Comparison of ENCODE assay signal across 1 cellular context in genomic region chr14:76151398-76152332, GRCh38.
A peak's percentile ranks its signal among the peaks of the same experiment; 100 is the strongest.
TF ChIP-seq lines count a peak whose summit lies in the region.

GPATCH2L (plus strand) TSS chr14:76151922; CDS start chr14:76154364, 2,442 bp downstream.

TF ChIP-seq in GM12878, 131 proteins besides CTCF, POLR2A, EP300 and RAD21 (continued from another document and continues in another):
- TF ChIP-seq SPI1 (IDR thresholded peaks at IDR 0.05; ENCODE audit: borderline replicate concordance, insufficient read depth, low read depth, low read length): peak; percentile 70; the same call in 1 of the 2 replicates
- no peak for TF ChIP-seq RFX5 (IDR thresholded peaks at IDR 0.05; ENCODE audit: low read depth, low read length)
- peak; percentile 56; the same call in 1 of the 2 replicates for TF ChIP-seq NR2F1 (conservative IDR thresholded peaks at IDR 0.05)
- peak; percentile 72 for TF ChIP-seq SP1 (IDR thresholded peaks at IDR 0.05; ENCODE audit: low read depth, low read length)
- no peak for TF ChIP-seq ZBTB11 (CRISPR knock-in tag; IDR thresholded peaks at IDR 0.05)
- no peak for TF ChIP-seq EED (IDR thresholded peaks at IDR 0.05; ENCODE audit: low read depth)
- TF ChIP-seq, protein P1, sequence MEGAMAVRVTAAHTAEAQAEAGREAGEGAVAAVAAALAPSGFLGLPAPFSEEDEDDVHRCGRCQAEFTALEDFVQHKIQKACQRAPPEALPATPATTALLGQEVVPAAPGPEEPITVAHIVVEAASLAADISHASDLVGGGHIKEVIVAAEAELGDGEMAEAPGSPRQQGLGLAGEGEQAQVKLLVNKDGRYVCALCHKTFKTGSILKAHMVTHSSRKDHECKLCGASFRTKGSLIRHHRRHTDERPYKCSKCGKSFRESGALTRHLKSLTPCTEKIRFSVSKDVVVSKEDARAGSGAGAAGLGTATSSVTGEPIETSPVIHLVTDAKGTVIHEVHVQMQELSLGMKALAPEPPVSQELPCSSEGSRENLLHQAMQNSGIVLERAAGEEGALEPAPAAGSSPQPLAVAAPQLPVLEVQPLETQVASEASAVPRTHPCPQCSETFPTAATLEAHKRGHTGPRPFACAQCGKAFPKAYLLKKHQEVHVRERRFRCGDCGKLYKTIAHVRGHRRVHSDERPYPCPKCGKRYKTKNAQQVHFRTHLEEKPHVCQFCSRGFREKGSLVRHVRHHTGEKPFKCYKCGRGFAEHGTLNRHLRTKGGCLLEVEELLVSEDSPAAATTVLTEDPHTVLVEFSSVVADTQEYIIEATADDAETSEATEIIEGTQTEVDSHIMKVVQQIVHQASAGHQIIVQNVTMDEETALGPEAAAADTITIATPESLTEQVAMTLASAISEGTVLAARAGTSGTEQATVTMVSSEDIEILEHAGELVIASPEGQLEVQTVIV (IDR thresholded peaks at IDR 0.05; ENCODE audit: borderline replicate concordance, partially characterized antibody): no peak
- TF ChIP-seq MYB (IDR thresholded peaks at IDR 0.05; ENCODE audit: borderline replicate concordance, low read depth, low read length): peak; percentile 38; the same call in 1 of the 2 replicates
- no peak for TF ChIP-seq ZNF274 (IDR thresholded peaks at IDR 0.05; ENCODE audit: insufficient read depth, insufficient read length)
- no peak; a peak in 1 of 4 replicates for TF ChIP-seq ETV6 (conservative IDR thresholded peaks at IDR 0.05 in 1 of 2, IDR thresholded peaks at IDR 0.05 in 1 of 2; ENCODE audit: borderline replicate concordance in 1 of 2, low read depth in 1 of 2)
- TF ChIP-seq TBL1XR1 (IDR thresholded peaks at IDR 0.05; ENCODE audit: low read depth, low read length): 0 out of 2 replicates have a peak, but pooled peaks have one; percentile 27
- TF ChIP-seq SREBF2 (IDR thresholded peaks at IDR 0.05; ENCODE audit: low read length): no peak
- TF ChIP-seq, protein P2, sequence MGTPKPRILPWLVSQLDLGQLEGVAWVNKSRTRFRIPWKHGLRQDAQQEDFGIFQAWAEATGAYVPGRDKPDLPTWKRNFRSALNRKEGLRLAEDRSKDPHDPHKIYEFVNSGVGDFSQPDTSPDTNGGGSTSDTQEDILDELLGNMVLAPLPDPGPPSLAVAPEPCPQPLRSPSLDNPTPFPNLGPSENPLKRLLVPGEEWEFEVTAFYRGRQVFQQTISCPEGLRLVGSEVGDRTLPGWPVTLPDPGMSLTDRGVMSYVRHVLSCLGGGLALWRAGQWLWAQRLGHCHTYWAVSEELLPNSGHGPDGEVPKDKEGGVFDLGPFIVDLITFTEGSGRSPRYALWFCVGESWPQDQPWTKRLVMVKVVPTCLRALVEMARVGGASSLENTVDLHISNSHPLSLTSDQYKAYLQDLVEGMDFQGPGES (IDR thresholded peaks at IDR 0.05): no peak
- no peak; a peak in 1 of 4 replicates for TF ChIP-seq BHLHE40 (IDR thresholded peaks at IDR 0.05; ENCODE audit: borderline replicate concordance in 1 of 2, low read depth in 2 of 2, low read length in 1 of 2)
- no peak for TF ChIP-seq MEF2A (IDR thresholded peaks at IDR 0.05; ENCODE audit: insufficient read depth, low read depth, low read length)
- peak; percentile 36; the same call in 1 of the 2 replicates for TF ChIP-seq POLR2AphosphoS2 (IDR thresholded peaks at IDR 0.05; ENCODE audit: low read depth, low read length)
- TF ChIP-seq KDM1A (IDR thresholded peaks at IDR 0.05; ENCODE audit: borderline replicate concordance): no peak
- no peak for TF ChIP-seq BRCA1 (IDR thresholded peaks at IDR 0.05; ENCODE audit: low read depth, low read length)
- peak; percentile 91 for TF ChIP-seq POLR2AphosphoS5 (IDR thresholded peaks at IDR 0.05; ENCODE audit: low read length)
- no peak; a peak in 2 of 4 replicates for TF ChIP-seq IKZF2 (IDR thresholded peaks at IDR 0.05)
- TF ChIP-seq SMARCA5 (IDR thresholded peaks at IDR 0.05): no peak
- no peak for TF ChIP-seq YBX1 (IDR thresholded peaks at IDR 0.05)
- TF ChIP-seq EGR1 (IDR thresholded peaks at IDR 0.05; ENCODE audit: borderline replicate concordance in 1 of 2, low read depth in 2 of 2, low read length in 2 of 2): 0 out of 3 replicates have a peak, but pooled peaks of 1 of the 2 experiments have one; percentile 10
- TF ChIP-seq NKRF (conservative IDR thresholded peaks at IDR 0.05): peak; percentile 85
- peak; percentile 55 for TF ChIP-seq RELA (IDR thresholded peaks at IDR 0.05; ENCODE audit: borderline replicate concordance, partially characterized antibody)
- TF ChIP-seq RAD51 (IDR thresholded peaks at IDR 0.05): no peak
- TF ChIP-seq REST (IDR thresholded peaks at IDR 0.05; ENCODE audit: low read depth, low read length): 0 out of 2 replicates have a peak, but pooled peaks have one; percentile 27
- TF ChIP-seq ZBED1 (IDR thresholded peaks at IDR 0.05; ENCODE audit: borderline replicate concordance): no peak
- TF ChIP-seq STAT3 (IDR thresholded peaks at IDR 0.05; ENCODE audit: low read depth, low read length): no peak
- 0 out of 2 replicates have a peak, but pooled peaks have one; percentile 20 for TF ChIP-seq CHD2 (IDR thresholded peaks at IDR 0.05; ENCODE audit: borderline replicate concordance, low read depth, low read length)
- TF ChIP-seq CBFB (IDR thresholded peaks at IDR 0.05; ENCODE audit: low read depth): 0 out of 2 replicates have a peak, but pooled peaks have one; percentile 18
- peak; percentile 74 for TF ChIP-seq PML (IDR thresholded peaks at IDR 0.05; ENCODE audit: low read length)
- TF ChIP-seq, protein P3, sequence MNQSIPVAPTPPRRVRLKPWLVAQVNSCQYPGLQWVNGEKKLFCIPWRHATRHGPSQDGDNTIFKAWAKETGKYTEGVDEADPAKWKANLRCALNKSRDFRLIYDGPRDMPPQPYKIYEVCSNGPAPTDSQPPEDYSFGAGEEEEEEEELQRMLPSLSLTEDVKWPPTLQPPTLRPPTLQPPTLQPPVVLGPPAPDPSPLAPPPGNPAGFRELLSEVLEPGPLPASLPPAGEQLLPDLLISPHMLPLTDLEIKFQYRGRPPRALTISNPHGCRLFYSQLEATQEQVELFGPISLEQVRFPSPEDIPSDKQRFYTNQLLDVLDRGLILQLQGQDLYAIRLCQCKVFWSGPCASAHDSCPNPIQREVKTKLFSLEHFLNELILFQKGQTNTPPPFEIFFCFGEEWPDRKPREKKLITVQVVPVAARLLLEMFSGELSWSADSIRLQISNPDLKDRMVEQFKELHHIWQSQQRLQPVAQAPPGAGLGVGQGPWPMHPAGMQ (IDR thresholded peaks at IDR 0.05; ENCODE audit: borderline replicate concordance): no peak
- TF ChIP-seq SREBF1 (IDR thresholded peaks at IDR 0.05; ENCODE audit: low read length): no peak
- no peak for TF ChIP-seq USF2 (IDR thresholded peaks at IDR 0.05; ENCODE audit: borderline replicate concordance, low read depth, low read length)
- peak; percentile 85 for TF ChIP-seq CREB1 (IDR thresholded peaks at IDR 0.05; ENCODE audit: low read depth)
- no peak for TF ChIP-seq TARDBP (IDR thresholded peaks at IDR 0.05; ENCODE audit: borderline replicate concordance)
- peak; percentile 15; the same call in 1 of the 2 replicates for TF ChIP-seq BACH1 (IDR thresholded peaks at IDR 0.05; ENCODE audit: borderline replicate concordance)
- TF ChIP-seq, protein P4, sequence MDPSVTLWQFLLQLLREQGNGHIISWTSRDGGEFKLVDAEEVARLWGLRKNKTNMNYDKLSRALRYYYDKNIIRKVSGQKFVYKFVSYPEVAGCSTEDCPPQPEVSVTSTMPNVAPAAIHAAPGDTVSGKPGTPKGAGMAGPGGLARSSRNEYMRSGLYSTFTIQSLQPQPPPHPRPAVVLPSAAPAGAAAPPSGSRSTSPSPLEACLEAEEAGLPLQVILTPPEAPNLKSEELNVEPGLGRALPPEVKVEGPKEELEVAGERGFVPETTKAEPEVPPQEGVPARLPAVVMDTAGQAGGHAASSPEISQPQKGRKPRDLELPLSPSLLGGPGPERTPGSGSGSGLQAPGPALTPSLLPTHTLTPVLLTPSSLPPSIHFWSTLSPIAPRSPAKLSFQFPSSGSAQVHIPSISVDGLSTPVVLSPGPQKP (IDR thresholded peaks at IDR 0.05; ENCODE audit: low read depth, low read length): peak; percentile 79
- no peak for TF ChIP-seq CBX3 (IDR thresholded peaks at IDR 0.05; ENCODE audit: borderline replicate concordance, low read depth)
- peak; percentile 64 for TF ChIP-seq MEF2B (IDR thresholded peaks at IDR 0.05; ENCODE audit: partially characterized antibody, poor library complexity, severe bottlenecking)
- TF ChIP-seq CBX5 (IDR thresholded peaks at IDR 0.05; ENCODE audit: low read depth): 0 out of 2 replicates have a peak, but pooled peaks have one; percentile 52
- TF ChIP-seq SIX5 (IDR thresholded peaks at IDR 0.05; ENCODE audit: low read depth, low read length, severe bottlenecking): no peak
- TF ChIP-seq DPF2 (IDR thresholded peaks at IDR 0.05): peak; percentile 71
